Comparison of ENCODE assay signal across 8 cellular contexts in the genomic region with DNA sequence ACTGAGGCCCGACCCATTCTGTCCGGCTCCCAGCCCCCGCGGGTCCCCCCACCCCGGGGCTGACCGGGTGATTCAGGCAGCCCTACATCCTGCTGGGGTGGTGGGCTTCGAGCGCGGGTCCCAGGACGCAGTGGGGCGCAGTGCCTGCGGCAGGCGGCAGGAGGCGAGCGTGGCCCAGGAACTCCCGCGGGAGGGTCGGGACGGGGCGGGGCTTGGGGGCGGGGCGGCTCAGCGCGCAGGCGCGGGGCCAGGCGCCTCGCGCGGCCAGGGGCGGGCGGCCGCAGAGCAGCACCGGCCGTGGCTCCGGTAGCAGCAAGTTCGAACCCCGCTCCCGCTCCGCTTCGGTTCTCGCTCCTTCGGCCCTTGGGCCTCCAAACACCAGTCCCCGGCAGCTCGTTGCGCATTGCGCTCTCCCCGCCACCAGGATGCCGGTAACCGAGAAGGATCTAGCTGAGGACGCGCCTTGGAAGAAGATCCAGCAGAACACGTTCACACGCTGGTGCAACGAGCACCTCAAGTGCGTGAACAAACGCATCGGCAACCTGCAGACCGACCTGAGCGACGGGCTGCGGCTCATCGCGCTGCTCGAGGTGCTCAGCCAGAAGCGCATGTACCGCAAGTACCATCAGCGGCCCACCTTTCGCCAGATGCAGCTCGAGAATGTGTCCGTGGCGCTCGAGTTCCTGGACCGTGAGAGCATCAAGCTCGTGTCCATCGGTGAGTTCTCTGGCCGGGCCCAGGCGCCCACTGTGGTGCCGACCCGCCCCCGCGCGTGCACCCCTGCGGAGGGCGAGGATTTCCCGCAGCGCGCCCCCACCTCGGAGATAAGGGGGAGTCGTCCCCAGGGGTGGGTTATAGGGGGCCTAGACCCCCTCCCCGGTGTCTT. TPM values are rescaled to one million over a fixed set of nuclear protein-coding genes. Genes with fewer than 3 reads are reported as not detected.
A peak's percentile ranks its signal among the peaks of the same experiment; 100 is the strongest.
DNase-seq lines count a peak whose midpoint lies in the region; ATAC-seq, FAIRE-seq and TF ChIP-seq lines count a peak whose summit lies in the region.

A gene with protein sequence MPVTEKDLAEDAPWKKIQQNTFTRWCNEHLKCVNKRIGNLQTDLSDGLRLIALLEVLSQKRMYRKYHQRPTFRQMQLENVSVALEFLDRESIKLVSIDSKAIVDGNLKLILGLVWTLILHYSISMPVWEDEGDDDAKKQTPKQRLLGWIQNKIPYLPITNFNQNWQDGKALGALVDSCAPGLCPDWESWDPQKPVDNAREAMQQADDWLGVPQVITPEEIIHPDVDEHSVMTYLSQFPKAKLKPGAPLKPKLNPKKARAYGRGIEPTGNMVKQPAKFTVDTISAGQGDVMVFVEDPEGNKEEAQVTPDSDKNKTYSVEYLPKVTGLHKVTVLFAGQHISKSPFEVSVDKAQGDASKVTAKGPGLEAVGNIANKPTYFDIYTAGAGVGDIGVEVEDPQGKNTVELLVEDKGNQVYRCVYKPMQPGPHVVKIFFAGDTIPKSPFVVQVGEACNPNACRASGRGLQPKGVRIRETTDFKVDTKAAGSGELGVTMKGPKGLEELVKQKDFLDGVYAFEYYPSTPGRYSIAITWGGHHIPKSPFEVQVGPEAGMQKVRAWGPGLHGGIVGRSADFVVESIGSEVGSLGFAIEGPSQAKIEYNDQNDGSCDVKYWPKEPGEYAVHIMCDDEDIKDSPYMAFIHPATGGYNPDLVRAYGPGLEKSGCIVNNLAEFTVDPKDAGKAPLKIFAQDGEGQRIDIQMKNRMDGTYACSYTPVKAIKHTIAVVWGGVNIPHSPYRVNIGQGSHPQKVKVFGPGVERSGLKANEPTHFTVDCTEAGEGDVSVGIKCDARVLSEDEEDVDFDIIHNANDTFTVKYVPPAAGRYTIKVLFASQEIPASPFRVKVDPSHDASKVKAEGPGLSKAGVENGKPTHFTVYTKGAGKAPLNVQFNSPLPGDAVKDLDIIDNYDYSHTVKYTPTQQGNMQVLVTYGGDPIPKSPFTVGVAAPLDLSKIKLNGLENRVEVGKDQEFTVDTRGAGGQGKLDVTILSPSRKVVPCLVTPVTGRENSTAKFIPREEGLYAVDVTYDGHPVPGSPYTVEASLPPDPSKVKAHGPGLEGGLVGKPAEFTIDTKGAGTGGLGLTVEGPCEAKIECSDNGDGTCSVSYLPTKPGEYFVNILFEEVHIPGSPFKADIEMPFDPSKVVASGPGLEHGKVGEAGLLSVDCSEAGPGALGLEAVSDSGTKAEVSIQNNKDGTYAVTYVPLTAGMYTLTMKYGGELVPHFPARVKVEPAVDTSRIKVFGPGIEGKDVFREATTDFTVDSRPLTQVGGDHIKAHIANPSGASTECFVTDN (N-terminal part only) (plus strand): TSS at position 283 of the 886 bp plus-strand sequence. CDS start 143 bp downstream, at position 426.

- H4K20me1 ChIP-seq in endothelial cell of umbilical vein (replicated peaks; ENCODE audit: control insufficient read depth, extremely low read depth, insufficient read depth, low read length) = no peaks in the 10 kb centered on the region

- H3K27ac ChIP-seq in endothelial cell of umbilical vein (ENCODE audit: insufficient read depth, low read depth, low read length) = peak within 1 kb of the TSS; percentile 38

- peak; percentile 54 to 81 for TF ChIP-seq CTCF in endothelial cell of umbilical vein (IDR thresholded peaks at IDR 0.05; ENCODE audit: extremely low read depth in 1 of 2, insufficient read depth in 1 of 2, low read depth in 1 of 2, low read length in 2 of 2)

- CTCF ChIA-PET in endothelial cell of umbilical vein (lab: Charles Lee) = interaction anchor here (0.6 to 3.0 kb wide), 32 partner anchors 9 to 169 kb away, joined by 3 to 26 read pairs (median 4); no protein-coding TSS in a partner anchor

- BruUV-seq in endothelial cell of umbilical vein (replicated peaks; lab: Mats Ljungman, UMichigan) = TSS peak; percentile 66

- peaks cover 52% of the 10 kb centered on the region for H3K79me2 ChIP-seq in endothelial cell of umbilical vein (ENCODE audit: control insufficient read depth, insufficient read depth, low read length)

- intact Hi-C loops in endothelial cell of umbilical vein (cut with micrococcal nuclease) = loop anchor here (1.0 to 5.0 kb wide), 5 partner anchors 39 to 292 kb away; no protein-coding TSS in a partner anchor

- peak within 1 kb of the TSS; percentile 27 for H3K4me2 ChIP-seq in endothelial cell of umbilical vein (ENCODE audit: insufficient read depth, low read length)

- dilution Hi-C loops in endothelial cell of umbilical vein (cut with MboI; ENCODE audit: extremely low pct_ligation_motif_present, low sequenced_read_pairs) = no loop called here

- peak within 1 kb of the TSS; percentile 71 to 93 (median 78) for H3K4me3 ChIP-seq in endothelial cell of umbilical vein (replicated peaks in 1 of 3; ENCODE audit: insufficient read depth in 1 of 3, low read depth in 1 of 3, low read length in 3 of 3)

- peaks cover 31% of the 10 kb centered on the region for H3K4me1 ChIP-seq in endothelial cell of umbilical vein (ENCODE audit: control insufficient read depth, extremely low read depth, insufficient read depth, low read length)

- no peaks in the 10 kb centered on the region for H3K9me3 ChIP-seq in endothelial cell of umbilical vein (replicated peaks; ENCODE audit: control insufficient read depth, insufficient read depth, low read length)

- peak within 1 kb of the TSS; percentile 56 for H2AFZ ChIP-seq in endothelial cell of umbilical vein (ENCODE audit: low read depth, low read length)

- POLR2A ChIA-PET in endothelial cell of umbilical vein (lab: Charles Lee) = interaction anchor here (0.6 to 1.4 kb wide), 4 partner anchors 41 to 75 kb away, joined by 4 to 8 read pairs (median 4); no protein-coding TSS in a partner anchor

- H3K9me1 ChIP-seq in endothelial cell of umbilical vein (replicated peaks; ENCODE audit: control insufficient read depth, extremely low read depth, insufficient read depth, low read length) = no peaks in the 10 kb centered on the region

- peak; percentile 72 for ATAC-seq in HG03045 (IDR thresholded peaks at IDR 0.05; ENCODE audit: unreplicated experiment)

- H3K27me3 ChIP-seq in endothelial cell of umbilical vein (ENCODE audit: control insufficient read depth in 2 of 2, insufficient read depth in 2 of 2, low read length in 2 of 2) = no peaks in the 10 kb centered on the region

- TF ChIP-seq POLR2A in endothelial cell of umbilical vein (IDR thresholded peaks at IDR 0.05; ENCODE audit: low read depth, low read length) = peak; percentile 98

- peaks cover 0 to 2% of the 10 kb centered on the region in 2 experiments for H3K36me3 ChIP-seq in endothelial cell of umbilical vein (ENCODE audit: control insufficient read depth in 2 of 2, extremely low read depth in 1 of 2, insufficient read depth in 2 of 2, low read length in 2 of 2)

- peak within 1 kb of the TSS; percentile 64 for H3K9ac ChIP-seq in endothelial cell of umbilical vein (replicated peaks; ENCODE audit: extremely low read depth, insufficient read depth, low read length)

- peak; percentile 37 for FAIRE-seq in endothelial cell of umbilical vein (lab: Jason Lieb, UNC)

- peak; percentile 55 for DNase-seq in NK-92 treated with Interleukin-12 subunit alpha and Interleukin-12 subunit beta, amount 100 ng/mL, for 24 hours (lab: John Stamatoyannopoulos, UW)
- DNase-seq in NK-92 (lab: John Stamatoyannopoulos, UW; ENCODE audit: unreplicated experiment) (no peak), NOMO-1 treated with DMSO at 0.1 percent for 48 hours (lab: John Stamatoyannopoulos, UW; ENCODE audit: unreplicated experiment) (peak; percentile 52), endothelial cell of umbilical vein (ENCODE audit: low read depth, low spot score) (peak; percentile 77), middle frontal gyrus (ENCODE audit: extremely low spot score, low spot score) (peak; percentile 8)
- peak; percentile 80 for DNase-seq in activated CD8-positive, alpha-beta memory T cell treated with anti-CD3 and anti-CD28 coated beads, Interleukin-2, amount 50 U/mL, for 4 hours
- DNase-seq in stimulated activated CD8-positive, alpha-beta memory T cell treated with anti-CD3 and anti-CD28 coated beads, Interleukin-4, amount 100 ng/mL, for 1 hour (ENCODE audit: low read depth in 2 of 2, low spot score in 1 of 2) = peak; percentile 51 to 63

TF ChIP-seq in endothelial cell of umbilical vein, 7 proteins besides CTCF, POLR2A, EP300 and RAD21:
- TF ChIP-seq POLR2AphosphoS5 (IDR thresholded peaks at IDR 0.05; ENCODE audit: insufficient read depth, low read depth, low read length) = peak; percentile 99
- TF ChIP-seq JUN (IDR thresholded peaks at IDR 0.05; ENCODE audit: borderline replicate concordance, insufficient read depth, insufficient read length, low read depth) = no peak
- no peak for TF ChIP-seq MYC (IDR thresholded peaks at IDR 0.05; ENCODE audit: low read depth, low read length)

RNA-seq across cellular contexts. Expression of the gene that starts here (rescaled TPM):
- 595 and 670 TPM in 2 replicates for total RNA-seq in endothelial cell of umbilical vein
- 479 and 516 TPM in 2 replicates for polyA plus RNA-seq in endothelial cell of umbilical vein
- polyA plus RNA-seq in endothelial cell of umbilical vein (2011; cell fraction: cytosol; rRNA removed) = 267 and 270 TPM in 2 replicates
- polyA plus RNA-seq in endothelial cell of umbilical vein (2011; cell fraction: nucleus; rRNA removed) = 3,546 and 4,297 TPM in 2 replicates
- polyA plus RNA-seq in endothelial cell of umbilical vein (2012) = 427 and 466 TPM in 2 replicates
- polyA minus RNA-seq in endothelial cell of umbilical vein = 1,506 and 1,741 TPM in 2 replicates
- polyA minus RNA-seq in endothelial cell of umbilical vein (2011; cell fraction: cytosol; rRNA and poly(A)+ RNA removed) = 139 TPM
- polyA minus RNA-seq in endothelial cell of umbilical vein (2011; cell fraction: nucleus; rRNA and poly(A)+ RNA removed) = 3,042 and 3,714 TPM in 2 replicates
